1 cellular context compared by ENCODE assay signal in the genomic region with DNA sequence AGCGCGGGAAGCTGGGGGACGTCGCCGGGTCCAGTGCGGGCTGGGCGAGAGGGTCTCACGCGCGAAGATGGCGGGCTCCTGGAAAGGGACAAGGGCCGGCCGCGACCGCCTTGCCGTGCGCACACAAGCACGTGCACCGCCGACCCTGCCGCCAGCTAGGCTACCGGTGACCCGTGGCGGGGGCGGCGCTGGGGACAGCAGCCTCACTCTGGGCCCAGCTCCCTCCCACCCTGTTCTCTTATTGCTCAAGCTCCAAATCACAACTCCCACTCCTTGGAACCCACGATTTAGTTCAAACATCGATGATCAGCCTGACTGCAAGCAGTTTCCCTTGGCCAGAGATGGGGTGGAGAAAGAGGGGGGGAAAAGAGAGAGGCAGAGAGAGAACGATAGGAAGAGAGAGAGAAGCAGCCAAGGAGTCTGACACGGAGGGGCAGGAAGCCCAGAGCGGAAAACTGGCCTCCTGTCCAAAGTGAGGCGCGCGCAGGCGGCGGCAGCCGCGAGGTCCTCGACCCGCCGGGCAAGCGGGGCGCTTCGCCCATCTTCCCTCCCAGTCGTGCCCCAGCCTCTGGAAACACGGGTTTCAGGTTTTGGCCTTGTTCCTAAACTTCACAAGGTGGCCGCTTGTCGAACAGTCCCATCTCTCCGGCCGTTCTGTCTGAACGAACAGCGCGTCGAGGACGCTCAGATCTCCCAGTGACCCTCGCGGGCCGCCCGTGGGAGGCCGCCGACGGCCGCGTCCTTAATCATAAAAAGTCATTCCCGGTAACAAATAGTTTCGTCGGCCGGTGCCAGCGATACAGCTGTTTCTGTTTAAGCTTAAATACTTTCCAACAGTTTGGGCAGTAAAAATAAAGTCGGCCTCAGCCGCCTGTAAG.
A peak's percentile ranks its signal among the peaks of the same experiment; 100 is the strongest.
TF ChIP-seq lines count a peak whose summit lies in the region.

No MANE protein-coding gene starts in this region.

TF ChIP-seq in HepG2, 621 proteins besides CTCF, POLR2A, EP300 and RAD21 (continued from another document and continues in another):
- TF ChIP-seq, protein P1, sequence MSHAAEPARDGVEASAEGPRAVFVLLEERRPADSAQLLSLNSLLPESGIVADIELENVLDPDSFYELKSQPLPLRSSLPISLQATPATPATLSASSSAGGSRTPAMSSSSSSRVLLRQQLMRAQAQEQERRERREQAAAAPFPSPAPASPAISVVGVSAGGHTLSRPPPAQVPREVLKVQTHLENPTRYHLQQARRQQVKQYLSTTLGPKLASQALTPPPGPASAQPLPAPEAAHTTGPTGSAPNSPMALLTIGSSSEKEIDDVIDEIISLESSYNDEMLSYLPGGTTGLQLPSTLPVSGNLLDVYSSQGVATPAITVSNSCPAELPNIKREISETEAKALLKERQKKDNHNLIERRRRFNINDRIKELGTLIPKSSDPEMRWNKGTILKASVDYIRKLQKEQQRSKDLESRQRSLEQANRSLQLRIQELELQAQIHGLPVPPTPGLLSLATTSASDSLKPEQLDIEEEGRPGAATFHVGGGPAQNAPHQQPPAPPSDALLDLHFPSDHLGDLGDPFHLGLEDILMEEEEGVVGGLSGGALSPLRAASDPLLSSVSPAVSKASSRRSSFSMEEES (CRISPR knock-in tag; IDR thresholded peaks at IDR 0.05), result 0 out of 2 replicates have a peak, but pooled peaks have one; percentile 37
- TF ChIP-seq SIN3A (IDR thresholded peaks at IDR 0.05; ENCODE audit: borderline replicate concordance, low read depth, low read length) (no peak), SRSF4 (IDR thresholded peaks at IDR 0.05; ENCODE audit: low read depth, low read length, poor library complexity, severe bottlenecking) (no peak), NFATC3 (CRISPR knock-in tag; IDR thresholded peaks at IDR 0.05) (no peak; the same call in 1 of the 2 replicates), ZNF501 (CRISPR knock-in tag; IDR thresholded peaks at IDR 0.05) (no peak; the same call in 1 of the 2 replicates), ZNF777 (CRISPR knock-in tag; IDR thresholded peaks at IDR 0.05) (peak; percentile 86), KLF12 (CRISPR knock-in tag; IDR thresholded peaks at IDR 0.05; ENCODE audit: borderline replicate concordance) (no peak), AKAP8 (CRISPR knock-in tag; IDR thresholded peaks at IDR 0.05) (peak; percentile 75; the same call in 1 of the 2 replicates), HHEX (CRISPR knock-in tag; IDR thresholded peaks at IDR 0.05) (no peak), ZNF24 (IDR thresholded peaks at IDR 0.05) (no peak), GABPA (IDR thresholded peaks at IDR 0.05; ENCODE audit: low read depth, low read length) (no peak), GABPA (CRISPR knock-in tag; IDR thresholded peaks at IDR 0.05; ENCODE audit: low read depth) (no peak)
- TF ChIP-seq, protein P2, sequence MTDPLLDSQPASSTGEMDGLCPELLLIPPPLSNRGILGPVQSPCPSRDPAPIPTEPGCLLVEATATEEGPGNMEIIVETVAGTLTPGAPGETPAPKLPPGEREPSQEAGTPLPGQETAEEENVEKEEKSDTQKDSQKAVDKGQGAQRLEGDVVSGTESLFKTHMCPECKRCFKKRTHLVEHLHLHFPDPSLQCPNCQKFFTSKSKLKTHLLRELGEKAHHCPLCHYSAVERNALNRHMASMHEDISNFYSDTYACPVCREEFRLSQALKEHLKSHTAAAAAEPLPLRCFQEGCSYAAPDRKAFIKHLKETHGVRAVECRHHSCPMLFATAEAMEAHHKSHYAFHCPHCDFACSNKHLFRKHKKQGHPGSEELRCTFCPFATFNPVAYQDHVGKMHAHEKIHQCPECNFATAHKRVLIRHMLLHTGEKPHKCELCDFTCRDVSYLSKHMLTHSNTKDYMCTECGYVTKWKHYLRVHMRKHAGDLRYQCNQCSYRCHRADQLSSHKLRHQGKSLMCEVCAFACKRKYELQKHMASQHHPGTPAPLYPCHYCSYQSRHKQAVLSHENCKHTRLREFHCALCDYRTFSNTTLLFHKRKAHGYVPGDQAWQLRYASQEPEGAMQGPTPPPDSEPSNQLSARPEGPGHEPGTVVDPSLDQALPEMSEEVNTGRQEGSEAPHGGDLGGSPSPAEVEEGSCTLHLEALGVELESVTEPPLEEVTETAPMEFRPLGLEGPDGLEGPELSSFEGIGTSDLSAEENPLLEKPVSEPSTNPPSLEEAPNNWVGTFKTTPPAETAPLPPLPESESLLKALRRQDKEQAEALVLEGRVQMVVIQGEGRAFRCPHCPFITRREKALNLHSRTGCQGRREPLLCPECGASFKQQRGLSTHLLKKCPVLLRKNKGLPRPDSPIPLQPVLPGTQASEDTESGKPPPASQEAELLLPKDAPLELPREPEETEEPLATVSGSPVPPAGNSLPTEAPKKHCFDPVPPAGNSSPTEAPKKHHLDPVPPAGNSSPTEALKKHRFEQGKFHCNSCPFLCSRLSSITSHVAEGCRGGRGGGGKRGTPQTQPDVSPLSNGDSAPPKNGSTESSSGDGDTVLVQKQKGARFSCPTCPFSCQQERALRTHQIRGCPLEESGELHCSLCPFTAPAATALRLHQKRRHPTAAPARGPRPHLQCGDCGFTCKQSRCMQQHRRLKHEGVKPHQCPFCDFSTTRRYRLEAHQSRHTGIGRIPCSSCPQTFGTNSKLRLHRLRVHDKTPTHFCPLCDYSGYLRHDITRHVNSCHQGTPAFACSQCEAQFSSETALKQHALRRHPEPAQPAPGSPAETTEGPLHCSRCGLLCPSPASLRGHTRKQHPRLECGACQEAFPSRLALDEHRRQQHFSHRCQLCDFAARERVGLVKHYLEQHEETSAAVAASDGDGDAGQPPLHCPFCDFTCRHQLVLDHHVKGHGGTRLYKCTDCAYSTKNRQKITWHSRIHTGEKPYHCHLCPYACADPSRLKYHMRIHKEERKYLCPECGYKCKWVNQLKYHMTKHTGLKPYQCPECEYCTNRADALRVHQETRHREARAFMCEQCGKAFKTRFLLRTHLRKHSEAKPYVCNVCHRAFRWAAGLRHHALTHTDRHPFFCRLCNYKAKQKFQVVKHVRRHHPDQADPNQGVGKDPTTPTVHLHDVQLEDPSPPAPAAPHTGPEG (CRISPR knock-in tag; IDR thresholded peaks at IDR 0.05), result peak; percentile 49; the same call in 1 of the 2 replicates
- TF ChIP-seq, protein P3, sequence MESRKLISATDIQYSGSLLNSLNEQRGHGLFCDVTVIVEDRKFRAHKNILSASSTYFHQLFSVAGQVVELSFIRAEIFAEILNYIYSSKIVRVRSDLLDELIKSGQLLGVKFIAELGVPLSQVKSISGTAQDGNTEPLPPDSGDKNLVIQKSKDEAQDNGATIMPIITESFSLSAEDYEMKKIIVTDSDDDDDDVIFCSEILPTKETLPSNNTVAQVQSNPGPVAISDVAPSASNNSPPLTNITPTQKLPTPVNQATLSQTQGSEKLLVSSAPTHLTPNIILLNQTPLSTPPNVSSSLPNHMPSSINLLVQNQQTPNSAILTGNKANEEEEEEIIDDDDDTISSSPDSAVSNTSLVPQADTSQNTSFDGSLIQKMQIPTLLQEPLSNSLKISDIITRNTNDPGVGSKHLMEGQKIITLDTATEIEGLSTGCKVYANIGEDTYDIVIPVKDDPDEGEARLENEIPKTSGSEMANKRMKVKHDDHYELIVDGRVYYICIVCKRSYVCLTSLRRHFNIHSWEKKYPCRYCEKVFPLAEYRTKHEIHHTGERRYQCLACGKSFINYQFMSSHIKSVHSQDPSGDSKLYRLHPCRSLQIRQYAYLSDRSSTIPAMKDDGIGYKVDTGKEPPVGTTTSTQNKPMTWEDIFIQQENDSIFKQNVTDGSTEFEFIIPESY (CRISPR knock-in tag; IDR thresholded peaks at IDR 0.05), result peak; percentile 71; the same call in 1 of the 2 replicates
- TF ChIP-seq, protein P4, sequence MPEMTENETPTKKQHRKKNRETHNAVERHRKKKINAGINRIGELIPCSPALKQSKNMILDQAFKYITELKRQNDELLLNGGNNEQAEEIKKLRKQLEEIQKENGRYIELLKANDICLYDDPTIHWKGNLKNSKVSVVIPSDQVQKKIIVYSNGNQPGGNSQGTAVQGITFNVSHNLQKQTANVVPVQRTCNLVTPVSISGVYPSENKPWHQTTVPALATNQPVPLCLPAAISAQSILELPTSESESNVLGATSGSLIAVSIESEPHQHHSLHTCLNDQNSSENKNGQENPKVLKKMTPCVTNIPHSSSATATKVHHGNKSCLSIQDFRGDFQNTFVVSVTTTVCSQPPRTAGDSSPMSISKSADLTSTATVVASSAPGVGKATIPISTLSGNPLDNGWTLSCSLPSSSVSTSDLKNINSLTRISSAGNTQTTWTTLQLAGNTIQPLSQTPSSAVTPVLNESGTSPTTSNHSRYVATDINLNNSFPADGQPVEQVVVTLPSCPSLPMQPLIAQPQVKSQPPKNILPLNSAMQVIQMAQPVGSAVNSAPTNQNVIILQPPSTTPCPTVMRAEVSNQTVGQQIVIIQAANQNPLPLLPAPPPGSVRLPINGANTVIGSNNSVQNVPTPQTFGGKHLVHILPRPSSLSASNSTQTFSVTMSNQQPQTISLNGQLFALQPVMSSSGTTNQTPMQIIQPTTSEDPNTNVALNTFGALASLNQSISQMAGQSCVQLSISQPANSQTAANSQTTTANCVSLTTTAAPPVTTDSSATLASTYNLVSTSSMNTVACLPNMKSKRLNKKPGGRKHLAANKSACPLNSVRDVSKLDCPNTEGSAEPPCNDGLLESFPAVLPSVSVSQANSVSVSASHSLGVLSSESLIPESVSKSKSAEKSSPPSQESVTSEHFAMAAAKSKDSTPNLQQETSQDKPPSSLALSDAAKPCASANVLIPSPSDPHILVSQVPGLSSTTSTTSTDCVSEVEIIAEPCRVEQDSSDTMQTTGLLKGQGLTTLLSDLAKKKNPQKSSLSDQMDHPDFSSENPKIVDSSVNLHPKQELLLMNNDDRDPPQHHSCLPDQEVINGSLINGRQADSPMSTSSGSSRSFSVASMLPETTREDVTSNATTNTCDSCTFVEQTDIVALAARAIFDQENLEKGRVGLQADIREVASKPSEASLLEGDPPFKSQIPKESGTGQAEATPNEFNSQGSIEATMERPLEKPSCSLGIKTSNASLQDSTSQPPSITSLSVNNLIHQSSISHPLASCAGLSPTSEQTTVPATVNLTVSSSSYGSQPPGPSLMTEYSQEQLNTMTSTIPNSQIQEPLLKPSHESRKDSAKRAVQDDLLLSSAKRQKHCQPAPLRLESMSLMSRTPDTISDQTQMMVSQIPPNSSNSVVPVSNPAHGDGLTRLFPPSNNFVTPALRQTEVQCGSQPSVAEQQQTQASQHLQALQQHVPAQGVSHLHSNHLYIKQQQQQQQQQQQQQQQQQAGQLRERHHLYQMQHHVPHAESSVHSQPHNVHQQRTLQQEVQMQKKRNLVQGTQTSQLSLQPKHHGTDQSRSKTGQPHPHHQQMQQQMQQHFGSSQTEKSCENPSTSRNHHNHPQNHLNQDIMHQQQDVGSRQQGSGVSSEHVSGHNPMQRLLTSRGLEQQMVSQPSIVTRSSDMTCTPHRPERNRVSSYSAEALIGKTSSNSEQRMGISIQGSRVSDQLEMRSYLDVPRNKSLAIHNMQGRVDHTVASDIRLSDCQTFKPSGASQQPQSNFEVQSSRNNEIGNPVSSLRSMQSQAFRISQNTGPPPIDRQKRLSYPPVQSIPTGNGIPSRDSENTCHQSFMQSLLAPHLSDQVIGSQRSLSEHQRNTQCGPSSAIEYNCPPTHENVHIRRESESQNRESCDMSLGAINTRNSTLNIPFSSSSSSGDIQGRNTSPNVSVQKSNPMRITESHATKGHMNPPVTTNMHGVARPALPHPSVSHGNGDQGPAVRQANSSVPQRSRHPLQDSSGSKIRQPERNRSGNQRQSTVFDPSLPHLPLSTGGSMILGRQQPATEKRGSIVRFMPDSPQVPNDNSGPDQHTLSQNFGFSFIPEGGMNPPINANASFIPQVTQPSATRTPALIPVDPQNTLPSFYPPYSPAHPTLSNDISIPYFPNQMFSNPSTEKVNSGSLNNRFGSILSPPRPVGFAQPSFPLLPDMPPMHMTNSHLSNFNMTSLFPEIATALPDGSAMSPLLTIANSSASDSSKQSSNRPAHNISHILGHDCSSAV (CRISPR knock-in tag; IDR thresholded peaks at IDR 0.05; ENCODE audit: borderline replicate concordance), result 0 out of 2 replicates have a peak, but pooled peaks have one; percentile 38
- TF ChIP-seq, protein P5, sequence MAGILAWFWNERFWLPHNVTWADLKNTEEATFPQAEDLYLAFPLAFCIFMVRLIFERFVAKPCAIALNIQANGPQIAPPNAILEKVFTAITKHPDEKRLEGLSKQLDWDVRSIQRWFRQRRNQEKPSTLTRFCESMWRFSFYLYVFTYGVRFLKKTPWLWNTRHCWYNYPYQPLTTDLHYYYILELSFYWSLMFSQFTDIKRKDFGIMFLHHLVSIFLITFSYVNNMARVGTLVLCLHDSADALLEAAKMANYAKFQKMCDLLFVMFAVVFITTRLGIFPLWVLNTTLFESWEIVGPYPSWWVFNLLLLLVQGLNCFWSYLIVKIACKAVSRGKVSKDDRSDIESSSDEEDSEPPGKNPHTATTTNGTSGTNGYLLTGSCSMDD (CRISPR knock-in tag; IDR thresholded peaks at IDR 0.05), result 0 out of 2 replicates have a peak, but pooled peaks have one; percentile 73
- TF ChIP-seq, protein P6, sequence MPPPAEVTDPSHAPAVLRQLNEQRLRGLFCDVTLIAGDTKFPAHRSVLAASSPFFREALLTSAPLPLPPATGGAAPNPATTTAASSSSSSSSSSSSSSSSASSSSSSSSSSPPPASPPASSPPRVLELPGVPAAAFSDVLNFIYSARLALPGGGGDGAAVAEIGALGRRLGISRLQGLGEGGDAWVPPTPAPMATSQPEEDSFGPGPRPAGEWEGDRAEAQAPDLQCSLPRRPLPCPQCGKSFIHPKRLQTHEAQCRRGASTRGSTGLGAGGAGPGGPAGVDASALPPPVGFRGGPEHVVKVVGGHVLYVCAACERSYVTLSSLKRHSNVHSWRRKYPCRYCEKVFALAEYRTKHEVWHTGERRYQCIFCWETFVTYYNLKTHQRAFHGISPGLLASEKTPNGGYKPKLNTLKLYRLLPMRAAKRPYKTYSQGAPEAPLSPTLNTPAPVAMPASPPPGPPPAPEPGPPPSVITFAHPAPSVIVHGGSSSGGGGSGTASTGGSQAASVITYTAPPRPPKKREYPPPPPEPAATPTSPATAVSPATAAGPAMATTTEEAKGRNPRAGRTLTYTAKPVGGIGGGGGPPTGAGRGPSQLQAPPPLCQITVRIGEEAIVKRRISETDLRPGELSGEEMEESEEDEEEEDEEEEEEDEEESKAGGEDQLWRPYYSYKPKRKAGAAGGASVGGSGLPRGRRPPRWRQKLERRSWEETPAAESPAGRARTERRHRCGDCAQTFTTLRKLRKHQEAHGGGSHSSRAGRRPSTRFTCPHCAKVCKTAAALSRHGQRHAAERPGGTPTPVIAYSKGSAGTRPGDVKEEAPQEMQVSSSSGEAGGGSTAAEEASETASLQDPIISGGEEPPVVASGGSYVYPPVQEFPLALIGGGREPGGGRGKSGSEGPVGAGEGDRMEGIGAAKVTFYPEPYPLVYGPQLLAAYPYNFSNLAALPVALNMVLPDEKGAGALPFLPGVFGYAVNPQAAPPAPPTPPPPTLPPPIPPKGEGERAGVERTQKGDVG (CRISPR knock-in tag; IDR thresholded peaks at IDR 0.05; ENCODE audit: borderline replicate concordance), result peak; percentile 92
- TF ChIP-seq, protein P7, sequence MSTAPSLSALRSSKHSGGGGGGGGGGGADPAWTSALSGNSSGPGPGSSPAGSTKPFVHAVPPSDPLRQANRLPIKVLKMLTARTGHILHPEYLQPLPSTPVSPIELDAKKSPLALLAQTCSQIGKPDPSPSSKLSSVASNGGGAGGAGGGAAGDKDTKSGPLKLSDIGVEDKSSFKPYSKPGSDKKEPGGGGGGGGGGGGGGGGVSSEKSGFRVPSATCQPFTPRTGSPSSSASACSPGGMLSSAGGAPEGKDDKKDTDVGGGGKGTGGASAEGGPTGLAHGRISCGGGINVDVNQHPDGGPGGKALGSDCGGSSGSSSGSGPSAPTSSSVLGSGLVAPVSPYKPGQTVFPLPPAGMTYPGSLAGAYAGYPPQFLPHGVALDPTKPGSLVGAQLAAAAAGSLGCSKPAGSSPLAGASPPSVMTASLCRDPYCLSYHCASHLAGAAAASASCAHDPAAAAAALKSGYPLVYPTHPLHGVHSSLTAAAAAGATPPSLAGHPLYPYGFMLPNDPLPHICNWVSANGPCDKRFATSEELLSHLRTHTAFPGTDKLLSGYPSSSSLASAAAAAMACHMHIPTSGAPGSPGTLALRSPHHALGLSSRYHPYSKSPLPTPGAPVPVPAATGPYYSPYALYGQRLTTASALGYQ (CRISPR knock-in tag; IDR thresholded peaks at IDR 0.05), result no peak
